Comparison of ENCODE assay signal across 27 cellular contexts in genomic region chr2:10274983-10275802, GRCh38.
"Had no signal": no experiment of that assay in that cellular context is flagged by ENCODE, and none has a peak within 500 bp of the region (broad histone marks: within the 10 kb centered on the region; RNA-seq: fewer than 3 reads in every experiment).

No MANE protein-coding gene starts in this region.

- FAIRE-seq: astrocyte, bronchial epithelial cell, colon had no signal

- H3K27me3 ChIP-seq: brain microvascular endothelial cell, esophagus muscularis mucosa, gastroesophageal sphincter had no signal

- ATAC-seq: activated CD4-positive, alpha-beta T cell treated with anti-CD3 and anti-CD28 coated beads for 36 hours; activated CD8-positive, alpha-beta memory T cell treated with anti-CD3 and anti-CD28 coated beads, Interleukin-2, amount 10 ng/mL, durations not matched to agents 7 days and 5 days; activated CD8-positive, alpha-beta T cell treated with anti-CD3 and anti-CD28 coated beads, Interleukin-2, amount 10 ng/mL, durations not matched to agents 7 days and 5 days; effector memory CD8-positive, alpha-beta T cell; foreskin keratinocyte; gastroesophageal sphincter had no signal

- H3K36me3 ChIP-seq: brain microvascular endothelial cell, esophagus muscularis mucosa, gastroesophageal sphincter had no signal

- H3K9me3 ChIP-seq: esophagus muscularis mucosa, gastroesophageal sphincter had no signal

- H3K4me3 ChIP-seq: esophagus muscularis mucosa, gastroesophageal sphincter had no signal

- H3K27ac ChIP-seq: brain microvascular endothelial cell, esophagus muscularis mucosa, foreskin keratinocyte, gastroesophageal sphincter had no signal

- H3K4me1 ChIP-seq: foreskin keratinocyte had no signal

- DNase-seq: activated CD4-positive, alpha-beta memory T cell treated with anti-CD3 and anti-CD28 coated beads for 36 hours; activated CD4-positive, alpha-beta T cell treated with anti-CD3 and anti-CD28 coated beads for 36 hours; activated CD4-positive, alpha-beta T cell treated with anti-CD3 and anti-CD28 coated beads, Interleukin-2, amount 10 ng/mL, durations not matched to agents 24 days and 14 days; activated CD4-positive, CD25-positive, alpha-beta regulatory T cell; activated CD4-positive, CD25-positive, alpha-beta regulatory T cell treated with anti-CD3 and anti-CD28 coated beads, Interleukin-2, amount 50 U/mL, for 72 hours; activated CD8-positive, alpha-beta memory T cell treated with anti-CD3 and anti-CD28 coated beads, Interleukin-2, amount 10 ng/mL, durations not matched to agents 7 days and 5 days; activated CD8-positive, alpha-beta memory T cell treated with anti-CD3 and anti-CD28 coated beads, Interleukin-2, amount 50 U/mL, for 4 hours; activated CD8-positive, alpha-beta T cell treated with anti-CD3 and anti-CD28 coated beads, Interleukin-2, amount 10 ng/mL, durations not matched to agents 7 days and 5 days; activated naive CD4-positive, alpha-beta T cell treated with anti-CD3 and anti-CD28 coated beads, Interleukin-2, amount 10 ng/mL, durations not matched to agents 7 days and 5 days; activated T-cell treated with anti-CD3 and anti-CD28 coated beads, Interleukin-2, amount 50 U/mL, for 1 hour; activated T-cell treated with anti-CD3 and anti-CD28 coated beads, Interleukin-2, amount 50 U/mL, for 48 hours; amniotic stem cell; anterior cingulate cortex; brain microvascular endothelial cell; caudate nucleus; cortex of kidney; dermis blood vessel endothelial cell; effector CD4-positive, alpha-beta T cell; effector memory CD8-positive, alpha-beta T cell; erythroblast; foreskin keratinocyte; T-helper 2 cell had no signal
